Comparison of ENCODE assay signal across 1 cellular context in genomic region chr10:413662-414071, GRCh38.
TF ChIP-seq lines count a peak whose summit lies in the region.

No MANE protein-coding gene starts in this region.

TF ChIP-seq in H1, 55 proteins besides CTCF, POLR2A, EP300 and RAD21:
- TF ChIP-seq CHD7 (IDR thresholded peaks at IDR 0.05; ENCODE audit: insufficient replicate concordance, low read length), result peak; percentile 57
- TF ChIP-seq E2F6 (IDR thresholded peaks at IDR 0.05), result no peak
TF ChIP-seq in H1: peak in this region for 1.
